In the genomic region with DNA sequence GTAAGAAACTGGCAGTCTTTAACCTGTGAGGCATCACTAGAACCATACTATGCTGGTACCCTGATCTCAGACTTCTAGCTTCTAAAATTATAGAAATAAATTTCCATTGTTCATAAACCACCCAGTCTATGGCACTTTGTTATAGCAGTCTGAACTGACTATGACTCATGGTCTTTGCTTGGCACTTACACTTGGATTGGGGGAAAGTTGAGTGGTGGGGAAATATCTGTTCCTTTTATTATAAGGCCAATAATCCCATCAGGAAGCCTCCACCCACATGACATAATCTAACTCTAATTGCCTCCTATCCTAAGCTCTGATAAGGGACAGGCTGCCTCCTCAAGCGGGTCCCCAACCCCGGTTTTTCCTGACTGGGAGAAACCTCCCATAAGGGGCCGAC, we compare ENCODE assay signal across 20 cellular contexts.
A peak's percentile ranks its signal among the peaks of the same experiment; 100 is the strongest.
DNase-seq lines count a peak whose midpoint lies in the region; ATAC-seq and TF ChIP-seq lines count a peak whose summit lies in the region.
"Had no signal": no experiment of that assay in that cellular context is flagged by ENCODE, and none has a peak within 500 bp of the region (broad histone marks: within the 10 kb centered on the region; RNA-seq: fewer than 3 reads in every experiment).

No MANE protein-coding gene starts in this region.

- no peaks in the 10 kb centered on the region for H3K27me3 ChIP-seq in upper lobe of right lung
- H3K27me3 ChIP-seq: MG63, Peyer's patch had no signal

- H3K9me3 ChIP-seq in upper lobe of right lung: no peaks in the 10 kb centered on the region
- H3K9me3 ChIP-seq: MG63, Peyer's patch had no signal

- peaks cover 0 to 22% (median 5%) of the 10 kb centered on the region in 5 donors for H3K27me3 Mint-ChIP-seq in naive thymus-derived CD8-positive, alpha-beta T cell

- intact Hi-C loops in upper lobe of right lung (cut with DNase I): no loop called here

- H3K27ac ChIP-seq in upper lobe of right lung: no peak overlapping the region
- H3K27ac ChIP-seq: Peyer's patch had no signal

- peak; percentile 26 for ATAC-seq in upper lobe of right lung
- no peak for ATAC-seq in naive thymus-derived CD8-positive, alpha-beta T cell
- ATAC-seq: GM12878, HCT116 had no signal

- no peak overlapping the region for H3K4me3 ChIP-seq in upper lobe of right lung
- H3K4me3 ChIP-seq: GM12878, MG63, Peyer's patch had no signal

- H3K36me3 ChIP-seq in upper lobe of right lung: no peaks in the 10 kb centered on the region
- H3K36me3 ChIP-seq: MG63, Peyer's patch had no signal

- peaks cover 0 to 6% (median 0%) of the 10 kb centered on the region in 9 donors for H3K9me3 Mint-ChIP-seq in naive thymus-derived CD8-positive, alpha-beta T cell

- no peak overlapping the region for H3K27ac Mint-ChIP-seq in naive thymus-derived CD8-positive, alpha-beta T cell

- TF ChIP-seq CTCF in upper lobe of right lung (IDR thresholded peaks at IDR 0.05): no peak

- no peaks in the 10 kb centered on the region for H3K4me1 ChIP-seq in upper lobe of right lung
- H3K4me1 ChIP-seq: Peyer's patch had no signal

- H3K36me3 Mint-ChIP-seq in naive thymus-derived CD8-positive, alpha-beta T cell: no peaks in the 10 kb centered on the region

- POLR2A ChIA-PET in naive thymus-derived CD8-positive, alpha-beta T cell (lab: Charles Lee): no interaction called here

- DNase-seq in NCI-H345 (lab: John Stamatoyannopoulos, UW) (peak; percentile 73), NCI-H345 treated with DMSO at 0.1 percent for 48 hours (lab: John Stamatoyannopoulos, UW; ENCODE audit: unreplicated experiment) (no peak), DMS153 (lab: John Stamatoyannopoulos, UW) (peak; percentile 19), NCI-H748 treated with DMSO at 0.1 percent for 48 hours (lab: John Stamatoyannopoulos, UW) (peak; percentile 31), upper lobe of right lung (no peak), epidermal melanocyte (ENCODE audit: insufficient read length, low spot score) (no peak)
- no peak for DNase-seq in naive thymus-derived CD8-positive, alpha-beta T cell
- DNase-seq: ACHN, C1 segment of cervical spinal cord, DMS 273 treated with DMSO at 0.1 percent for 48 hours, EL, GOT3, Kasumi-1, MG63, NCI-H1048, Peyer's patch, SW 1271, T-helper 2 cell had no signal

- H3K4me1 Mint-ChIP-seq in naive thymus-derived CD8-positive, alpha-beta T cell: peaks cover 0 to 2% (median 0%) of the 10 kb centered on the region in 4 donors

- no peak overlapping the region for H3K4me3 Mint-ChIP-seq in naive thymus-derived CD8-positive, alpha-beta T cell

Comparison
In these comparisons a context has a peak if more than half of its experiments do, and no peak if none do; other contexts are left out.
1. DNase-seq: peak in NCI-H345 (single experiment), DMS153 (single experiment) and NCI-H748 treated with DMSO at 0.1 percent for 48 hours (single experiment); none in NCI-H345 treated with DMSO at 0.1 percent for 48 hours (single experiment), upper lobe of right lung (single experiment), epidermal melanocyte (single experiment) and naive thymus-derived CD8-positive, alpha-beta T cell (0 of 10).